ENCODE assay signal across 1 cellular context in genomic region chrX:154548028-154548316, GRCh38.
TF ChIP-seq lines count a peak whose summit lies in the region.

No MANE protein-coding gene starts in this region.

TF ChIP-seq in IMR-90, 13 proteins besides CTCF, POLR2A, EP300 and RAD21:
- TF ChIP-seq SMC3 (IDR thresholded peaks at IDR 0.05; ENCODE audit: low read depth, low read length) (no peak), CHD1 (IDR thresholded peaks at IDR 0.05; ENCODE audit: low read depth, low read length) (no peak), MAZ (IDR thresholded peaks at IDR 0.05; ENCODE audit: borderline replicate concordance, low read depth, low read length) (no peak), RCOR1 (IDR thresholded peaks at IDR 0.05; ENCODE audit: insufficient replicate concordance, low read length) (no peak), MAFK (IDR thresholded peaks at IDR 0.05; ENCODE audit: low read depth, low read length) (no peak), CEBPB (IDR thresholded peaks at IDR 0.05; ENCODE audit: low read depth, low read length) (peak; percentile 22; the same call in 1 of the 2 replicates), USF2 (IDR thresholded peaks at IDR 0.05; ENCODE audit: low read depth, low read length) (no peak), FOS (IDR thresholded peaks at IDR 0.05; ENCODE audit: low read depth, low read length) (no peak), RFX5 (IDR thresholded peaks at IDR 0.05; ENCODE audit: low read depth, low read length) (no peak)
